Comparison of ENCODE assay signal across 13 cellular contexts in the genomic region with DNA sequence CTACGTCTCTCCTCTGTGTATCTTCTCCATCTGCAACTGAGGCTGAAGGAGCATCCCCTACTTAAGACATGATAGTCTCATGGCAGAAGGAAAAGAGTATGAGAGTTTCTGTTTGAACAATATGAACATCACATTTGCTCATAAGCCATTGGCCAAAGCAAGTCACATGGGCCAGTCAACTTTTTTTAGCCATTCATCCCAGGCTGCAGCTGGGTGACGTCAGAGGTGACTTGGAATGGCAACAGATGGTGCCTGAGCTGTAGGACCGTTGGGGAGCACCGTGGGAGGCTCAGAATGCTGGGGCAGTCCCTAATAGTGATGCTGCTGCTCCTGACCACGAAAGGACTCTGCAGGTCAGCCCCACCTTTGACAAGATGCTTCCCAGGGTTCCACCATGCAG. TPM values are rescaled to one million over a fixed set of nuclear protein-coding genes. Genes with fewer than 3 reads are reported as not detected.
DNase-seq lines count a peak whose midpoint lies in the region; TF ChIP-seq lines count a peak whose summit lies in the region.
"Had no signal": no experiment of that assay in that cellular context is flagged by ENCODE, and none has a peak within 500 bp of the region (broad histone marks: within the 10 kb centered on the region; RNA-seq: fewer than 3 reads in every experiment).

No MANE protein-coding gene starts in this region.

- H3K27me3 ChIP-seq in WERI-Rb-1 (ENCODE audit: insufficient read depth, low read depth, severe bottlenecking), result no peaks in the 10 kb centered on the region
- H3K27me3 ChIP-seq in GM23248 (replicated peaks; ENCODE audit: insufficient read depth), result no peaks in the 10 kb centered on the region
- no peaks in the 10 kb centered on the region for H3K27me3 ChIP-seq in osteoblast (ENCODE audit: insufficient read depth, low read length)
- H3K27me3 ChIP-seq: BLaER1 had no signal

- H3K79me2 ChIP-seq in GM23248 (ENCODE audit: insufficient read depth) (peaks cover 73% of the 10 kb centered on the region), osteoblast (ENCODE audit: insufficient read depth, low read length) (peaks cover 32% of the 10 kb centered on the region)

- WGBS in GM23248 (ENCODE audit: low coverage in 1 of 2, low lambda C conversion rate in 2 of 2, missing lambda C conversion rate in 2 of 2), 2 experiments, result 82 to 83% methylated on average over 5 of the region's 5 CpGs

- peak; percentile 69 for DNase-seq in A172 (ENCODE audit: low spot score)
- peak; percentile 22 for DNase-seq in Daoy (ENCODE audit: low read depth)
- DNase-seq in WERI-Rb-1, result peak; percentile 23
- peak; percentile 47 for DNase-seq in fibroblast of villous mesenchyme (ENCODE audit: low read depth)
- DNase-seq in GM23248, result no peak
- DNase-seq in OCI-M1 (lab: John Stamatoyannopoulos, UW), result no peak
- no peak for DNase-seq in HuH-7 (ENCODE audit: low spot score)
- DNase-seq in osteoblast (ENCODE audit: insufficient read length, low spot score, missing footprints), result no peak
- DNase-seq: NCI-H1694 treated with DMSO at 0.1 percent for 48 hours, NCI-H510A treated with DMSO at 0.1 percent for 48 hours, SW 1271 had no signal

- in situ Hi-C loops in GM23248 (cut with MboI), result no loop called here

- H3K36me3 ChIP-seq in WERI-Rb-1, result no peaks in the 10 kb centered on the region
- no peaks in the 10 kb centered on the region for H3K36me3 ChIP-seq in GM23248 (ENCODE audit: low read depth)
- H3K36me3 ChIP-seq in osteoblast (ENCODE audit: insufficient read depth, low read length), result no peaks in the 10 kb centered on the region

- H4K20me1 ChIP-seq in GM23248 (ENCODE audit: insufficient read depth), result no peaks in the 10 kb centered on the region
- H4K20me1 ChIP-seq in osteoblast (ENCODE audit: insufficient read depth, low read length), result peaks cover 20% of the 10 kb centered on the region

- H3K9me3 ChIP-seq in WERI-Rb-1 (ENCODE audit: severe bottlenecking) (no peaks in the 10 kb centered on the region), GM23248 (ENCODE audit: low read depth) (no peaks in the 10 kb centered on the region), osteoblast (ENCODE audit: low read depth, low read length) (no peaks in the 10 kb centered on the region)
- H3K9me3 ChIP-seq: BLaER1 had no signal

- H3K9ac ChIP-seq in GM23248, result no peak overlapping the region
- H3K9ac ChIP-seq: BLaER1 had no signal

- no peak overlapping the region for H3K4me3 ChIP-seq in WERI-Rb-1 (ENCODE audit: low read depth, low read length)
- H3K4me3 ChIP-seq in fibroblast of villous mesenchyme (ENCODE audit: low read depth, low read length), result no peak overlapping the region
- no peak overlapping the region for H3K4me3 ChIP-seq in GM23248
- no peak overlapping the region for H3K4me3 ChIP-seq in osteoblast (ENCODE audit: insufficient read depth, low read length)
- H3K4me3 ChIP-seq: BLaER1, smooth muscle cell had no signal

- H2AFZ ChIP-seq in GM23248, result no peak overlapping the region
- no peak overlapping the region for H2AFZ ChIP-seq in osteoblast (ENCODE audit: low read length)

- H3K9me2 ChIP-seq in GM23248 (ENCODE audit: insufficient read depth), result no peaks in the 10 kb centered on the region

- peaks cover 19% of the 10 kb centered on the region for H3K4me1 ChIP-seq in GM23248 (ENCODE audit: insufficient read depth)
- H3K4me1 ChIP-seq in osteoblast (ENCODE audit: insufficient read depth, low read length), result peaks cover 21% of the 10 kb centered on the region

- H3K27ac ChIP-seq in WERI-Rb-1, result no peak overlapping the region
- H3K27ac ChIP-seq in GM23248, result no peak overlapping the region
- H3K27ac ChIP-seq in osteoblast (ENCODE audit: low read depth, low read length), result no peak overlapping the region
- H3K27ac ChIP-seq: BLaER1 had no signal

- H3K4me2 ChIP-seq in GM23248 (ENCODE audit: unreplicated experiment) (no peak overlapping the region), osteoblast (ENCODE audit: insufficient read depth, low read length) (no peak overlapping the region)
- H3K4me2 ChIP-seq: BLaER1, smooth muscle cell had no signal

- peaks cover 23% of the 10 kb centered on the region for H3F3A ChIP-seq in GM23248 (ENCODE audit: insufficient read depth)

- TF ChIP-seq CTCF in WERI-Rb-1 (IDR thresholded peaks at IDR 0.05; ENCODE audit: low read depth, low read length) (no peak), fibroblast of villous mesenchyme (IDR thresholded peaks at IDR 0.05; ENCODE audit: insufficient read depth, low read depth, low read length) (no peak), osteoblast (IDR thresholded peaks at IDR 0.05; ENCODE audit: extremely low read depth, low read depth, low read length) (no peak)

RNA-seq across cellular contexts. Expression of a gene that starts 58.7 kb away (rescaled TPM):
- total RNA-seq in A172 (2014; rRNA removed; shearing (Covaris generic)), result 10.3 and 14.0 TPM in 2 replicates
- total RNA-seq in Daoy (2014; rRNA removed; shearing (Covaris generic)), result 7.0 TPM in 2 replicates
- 21.2 and 23.2 TPM in 2 replicates for total RNA-seq in fibroblast of villous mesenchyme
- total RNA-seq in GM23248 (2014; rRNA removed; shearing (Covaris generic)), result 15.7 and 18.6 TPM in 2 replicates
- polyA plus RNA-seq in GM23248 (2016; fragmentation: Nextera tagmentation; extraction: Ambion mirVana), result 16.9 and 18.1 TPM in 2 replicates
- total RNA-seq in osteoblast, result 25.0 and 29.2 TPM in 2 replicates

Comparison
In these comparisons a context has a peak if more than half of its experiments do, and no peak if none do; other contexts are left out.
1. DNase-seq: peak in A172 (single experiment), Daoy (single experiment), WERI-Rb-1 (single experiment) and fibroblast of villous mesenchyme (single experiment); none in GM23248 (single experiment), OCI-M1 (single experiment), HuH-7 (single experiment) and osteoblast (single experiment).